ENCODE assay signal across 18 cellular contexts in genomic region chr3:130971208-130971607, GRCh38. TPM values are rescaled to one million over a fixed set of nuclear protein-coding genes. Genes with fewer than 3 reads are reported as not detected.
DNase-seq lines count a peak whose midpoint lies in the region; ATAC-seq and TF ChIP-seq lines count a peak whose summit lies in the region.
"Had no signal": no experiment of that assay in that cellular context is flagged by ENCODE, and none has a peak within 500 bp of the region (broad histone marks: within the 10 kb centered on the region; RNA-seq: fewer than 3 reads in every experiment).

No MANE protein-coding gene starts in this region.

- no peak overlapping the region for H3K27ac ChIP-seq in IMR-90 (ENCODE audit: insufficient read depth, low read length)
- H3K27ac ChIP-seq in mesenchymal stem cell (ENCODE audit: low read length, poor library complexity, severe bottlenecking), result no peak overlapping the region
- H3K27ac ChIP-seq in ascending aorta, result no peak overlapping the region

- H3K36me3 ChIP-seq in IMR-90 (ENCODE audit: control insufficient read depth, insufficient read depth, low read length) (peaks cover 17% of the 10 kb centered on the region), mesenchymal stem cell (ENCODE audit: control insufficient read depth in 1 of 2, insufficient read depth in 2 of 2, low read depth in 1 of 2, low read length in 2 of 2) (peaks cover 12 to 70% of the 10 kb centered on the region in 2 experiments), ascending aorta (peaks cover 21 to 47% of the 10 kb centered on the region in 2 donors)

- intact Hi-C loops in activated CD4-positive, alpha-beta T cell treated with anti-CD3 and anti-CD28 coated beads, Interleukin-2, amount 10 ng/mL, durations not matched to agents 24 days and 14 days (cut with micrococcal nuclease), result loop anchor here (1.0 to 5.0 kb wide), 2 partner anchors 74 to 121 kb away; no protein-coding TSS in a partner anchor
- intact Hi-C loops in IMR-90 (cut with micrococcal nuclease) (no loop called here), left cardiac atrium (cut with DNase I) (no loop called here), ascending aorta (cut with DNase I) (no loop called here)

- TF ChIP-seq RAD21 in IMR-90 (IDR thresholded peaks at IDR 0.05; ENCODE audit: low read length), result no peak

- H4K5ac ChIP-seq in IMR-90 (ENCODE audit: low read depth, low read length), result no peak overlapping the region

- CTCF ChIA-PET in IMR-90 (lab: Yijun Ruan, JAX), result no interaction called here

- H2AK9ac ChIP-seq in IMR-90 (replicated peaks; ENCODE audit: low read depth, low read length, poor library complexity), result no peak overlapping the region

- no peak overlapping the region for H2BK20ac ChIP-seq in IMR-90 (ENCODE audit: low read depth, low read length)

- H3K4me1 ChIP-seq in IMR-90 (ENCODE audit: control insufficient read depth, insufficient read depth, low read length) (peaks cover 4% of the 10 kb centered on the region; the same call in 1 of the 2 replicates), mesenchymal stem cell (ENCODE audit: control insufficient read depth, insufficient read depth, low read depth, low read length) (no peaks in the 10 kb centered on the region), ascending aorta (no peaks in the 10 kb centered on the region)

- H3K9me1 ChIP-seq in IMR-90 (ENCODE audit: insufficient read depth, low read length), result peaks cover 6% of the 10 kb centered on the region; the same call in 1 of the 2 replicates

- H3K36me3 Mint-ChIP-seq in activated CD4-positive, alpha-beta T cell treated with anti-CD3 and anti-CD28 coated beads, Interleukin-2, amount 10 ng/mL, durations not matched to agents 24 days and 14 days (ENCODE audit: low read depth), result peaks cover 53% of the 10 kb centered on the region

- H2BK120ac ChIP-seq in IMR-90 (ENCODE audit: low read depth, low read length) (no peak overlapping the region), mesenchymal stem cell (ENCODE audit: low read depth, low read length) (no peak overlapping the region)

- in situ Hi-C loops in IMR-90 (cut with MboI; ENCODE audit: low sequenced_read_pairs) (loop anchor here (25.0 kb wide), 1 partner anchor 1466 kb away; no protein-coding TSS in a partner anchor), astrocyte of the spinal cord (cut with HindIII; ENCODE audit: low sequenced_read_pairs) (no loop called here)

- TF ChIP-seq CTCF in IMR-90 (conservative IDR thresholded peaks at IDR 0.05; ENCODE audit: low read depth, low read length) (no peak), astrocyte of the spinal cord (IDR thresholded peaks at IDR 0.05; ENCODE audit: low read depth, low read length) (no peak), ascending aorta (IDR thresholded peaks at IDR 0.05) (no peak)

- no peaks in the 10 kb centered on the region for H3K27me3 ChIP-seq in IMR-90 (ENCODE audit: control insufficient read depth, insufficient read depth, low read length)
- no peaks in the 10 kb centered on the region for H3K27me3 ChIP-seq in mesenchymal stem cell (ENCODE audit: control insufficient read depth in 1 of 2, insufficient read depth in 1 of 2, low read length in 2 of 2)
- no peaks in the 10 kb centered on the region for H3K27me3 ChIP-seq in ascending aorta

- H3K4ac ChIP-seq in IMR-90 (ENCODE audit: low read depth, low read length) (no peak overlapping the region), mesenchymal stem cell (ENCODE audit: low read depth in 1 of 2, low read length in 2 of 2) (no peak overlapping the region)

- peaks cover 10% of the 10 kb centered on the region for H3K4me1 Mint-ChIP-seq in activated CD4-positive, alpha-beta T cell treated with anti-CD3 and anti-CD28 coated beads, Interleukin-2, amount 10 ng/mL, durations not matched to agents 24 days and 14 days

- H3K14ac ChIP-seq in IMR-90 (replicated peaks; ENCODE audit: low read depth, low read length) (no peak overlapping the region), mesenchymal stem cell (ENCODE audit: low read length in 2 of 2) (no peak overlapping the region)

- TF ChIP-seq POLR2A in IMR-90 (IDR thresholded peaks at IDR 0.05; ENCODE audit: low read depth, low read length), result no peak

- no peak overlapping the region for H2BK15ac ChIP-seq in IMR-90 (ENCODE audit: low read depth, low read length)
- H2BK15ac ChIP-seq in mesenchymal stem cell (ENCODE audit: low read depth, poor library complexity, severe bottlenecking), result no peak overlapping the region

- no peak overlapping the region for H4K91ac ChIP-seq in IMR-90 (ENCODE audit: insufficient read depth, low read depth, low read length)
- no peak overlapping the region for H4K91ac ChIP-seq in mesenchymal stem cell (ENCODE audit: low read length)

- peak; percentile 61; the same call in 1 of the 2 replicates for ATAC-seq in IMR-90 (ENCODE audit: low read depth)
- ATAC-seq in left cardiac atrium, result no peak
- ATAC-seq in HG02981 (IDR thresholded peaks at IDR 0.05; ENCODE audit: unreplicated experiment), result no peak
- ATAC-seq: K562, Panc1, Right ventricle myocardium inferior had no signal

- POLR2A ChIA-PET in IMR-90 (lab: Charles Lee; ENCODE audit: unreplicated experiment), result no interaction called here

- no peak overlapping the region for H3K9ac ChIP-seq in IMR-90 (ENCODE audit: low read depth, low read length)
- no peak overlapping the region for H3K9ac ChIP-seq in mesenchymal stem cell (ENCODE audit: low read length)

- dilution Hi-C loops in IMR-90 (cut with HindIII; ENCODE audit: low sequenced_read_pairs, unreplicated experiment), result no loop called here

- no peak overlapping the region for H3K4me3 Mint-ChIP-seq in activated CD4-positive, alpha-beta T cell treated with anti-CD3 and anti-CD28 coated beads, Interleukin-2, amount 10 ng/mL, durations not matched to agents 24 days and 14 days

- H3K23ac ChIP-seq in IMR-90 (ENCODE audit: low read depth, low read length) (no peak overlapping the region), mesenchymal stem cell (ENCODE audit: low read length in 2 of 2) (no peak overlapping the region)

- no peaks in the 10 kb centered on the region for H3K9me3 Mint-ChIP-seq in activated CD4-positive, alpha-beta T cell treated with anti-CD3 and anti-CD28 coated beads, Interleukin-2, amount 10 ng/mL, durations not matched to agents 24 days and 14 days

- no peaks in the 10 kb centered on the region for H4K20me1 ChIP-seq in IMR-90 (ENCODE audit: insufficient read depth, low read length)

- no peak overlapping the region for H2BK12ac ChIP-seq in mesenchymal stem cell (ENCODE audit: low read length in 2 of 2)

- H4K8ac ChIP-seq in IMR-90 (ENCODE audit: low read depth in 2 of 2, low read length in 2 of 2) (no peak overlapping the region), mesenchymal stem cell (ENCODE audit: low read length) (no peak overlapping the region)

- H2AFZ ChIP-seq in IMR-90 (replicated peaks; ENCODE audit: low read length, poor library complexity) (no peak overlapping the region), mesenchymal stem cell (ENCODE audit: low read depth, low read length) (no peak overlapping the region)

- no TSS peak for BruUV-seq in IMR-90 (replicated peaks; lab: Mats Ljungman, UMichigan)

- no peak for DNase-seq in activated CD4-positive, alpha-beta T cell treated with anti-CD3 and anti-CD28 coated beads, Interleukin-2, amount 10 ng/mL, durations not matched to agents 24 days and 14 days
- DNase-seq in activated CD4-positive, alpha-beta T cell treated with anti-CD3 and anti-CD28 coated beads for 1 hour, result no peak
- DNase-seq in IMR-90 (peak; percentile 58), astrocyte of the spinal cord (ENCODE audit: low read depth, low spot score) (peak; percentile 26), mesenchymal stem cell (peak; percentile 22), left cardiac atrium (no peak), ascending aorta (ENCODE audit: low spot score in 2 of 2) (no peak)
- DNase-seq: C1 segment of cervical spinal cord, DMS 273 treated with DMSO at 0.1 percent for 48 hours, HCEC 1CT, NCI-H1105, NCI-H1694 treated with DMSO at 0.1 percent for 48 hours, NCI-H446 treated with DMSO at 0.1 percent for 48 hours, NCI-H774 had no signal

- H3K4me3 ChIP-seq in IMR-90 (ENCODE audit: insufficient read depth, low read depth, low read length) (no peak overlapping the region), astrocyte of the spinal cord (ENCODE audit: low read depth, low read length) (no peak overlapping the region), mesenchymal stem cell (ENCODE audit: insufficient read depth in 1 of 2, low read depth in 1 of 2, low read length in 2 of 2) (no peak overlapping the region), ascending aorta (no peak overlapping the region)
- H3K4me3 ChIP-seq: K562 had no signal

- H2BK5ac ChIP-seq in IMR-90 (ENCODE audit: low read depth, low read length, poor library complexity, severe bottlenecking) (no peak overlapping the region), mesenchymal stem cell (ENCODE audit: low read depth, low read length, poor library complexity, severe bottlenecking) (no peak overlapping the region)

- H3K56ac ChIP-seq in IMR-90 (ENCODE audit: extremely low read depth, insufficient read depth, low read length), result no peak overlapping the region

- H3K18ac ChIP-seq in IMR-90 (ENCODE audit: low read depth, low read length) (no peak overlapping the region), mesenchymal stem cell (ENCODE audit: low read depth in 1 of 2, low read length in 2 of 2) (no peak overlapping the region)

- no peaks in the 10 kb centered on the region for H3K9me3 ChIP-seq in IMR-90 (ENCODE audit: control insufficient read depth, insufficient read depth, low read length)
- H3K9me3 ChIP-seq in mesenchymal stem cell (ENCODE audit: control insufficient read depth, low read length), result no peaks in the 10 kb centered on the region
- H3K9me3 ChIP-seq in ascending aorta, result no peaks in the 10 kb centered on the region

- H2AK5ac ChIP-seq in IMR-90 (ENCODE audit: low read depth, low read length) (no peak overlapping the region), mesenchymal stem cell (ENCODE audit: low read length, severe bottlenecking) (no peak overlapping the region)

- no peaks in the 10 kb centered on the region for H3K27me3 Mint-ChIP-seq in activated CD4-positive, alpha-beta T cell treated with anti-CD3 and anti-CD28 coated beads, Interleukin-2, amount 10 ng/mL, durations not matched to agents 24 days and 14 days

- H3K27ac Mint-ChIP-seq in activated CD4-positive, alpha-beta T cell treated with anti-CD3 and anti-CD28 coated beads, Interleukin-2, amount 10 ng/mL, durations not matched to agents 24 days and 14 days, result peak overlapping the region; percentile 61

- H3K79me1 ChIP-seq in IMR-90 (ENCODE audit: low read depth in 1 of 2, low read length in 2 of 2) (peaks cover 3 to 7% of the 10 kb centered on the region in 2 experiments; a peak in 3 of 4 replicates), mesenchymal stem cell (replicated peaks; ENCODE audit: low read length, poor library complexity, severe bottlenecking) (peaks cover 4% of the 10 kb centered on the region)

- no peak overlapping the region for H3K4me2 ChIP-seq in IMR-90 (ENCODE audit: low read depth, low read length)
- H3K4me2 ChIP-seq in mesenchymal stem cell (ENCODE audit: low read length, poor library complexity, severe bottlenecking), result no peak overlapping the region

RNA-seq across cellular contexts. Expression of gene ASTE1, which starts 55.4 kb away (rescaled TPM):
- total RNA-seq in activated CD4-positive, alpha-beta T cell treated with anti-CD3 and anti-CD28 coated beads, Interleukin-2, amount 10 ng/mL, durations not matched to agents 24 days and 14 days, result 8.7 and 9.5 TPM in 2 replicates
- total RNA-seq in IMR-90 (2012; rRNA removed), result 7.5 and 8.1 TPM in 2 replicates
- polyA plus RNA-seq in IMR-90 (2012; rRNA removed), result 3.2 and 3.3 TPM in 2 replicates
- polyA plus RNA-seq in IMR-90 (2012; cell fraction: cytosol; rRNA removed), result 1.3 and 1.9 TPM in 2 replicates
- 0.82 and 3.4 TPM in 2 replicates for polyA plus RNA-seq in IMR-90 (2012; cell fraction: nucleus; rRNA removed; ENCODE audit: low replicate concordance)
- polyA plus RNA-seq in mesenchymal stem cell (2013, experiment 1 of 2), result 3.8 TPM
- polyA plus RNA-seq in mesenchymal stem cell (2013, experiment 2 of 2), result 4.2 TPM
- total RNA-seq in left cardiac atrium, result 1 to 10 TPM; 3.6 TPM
- 14.0 TPM for total RNA-seq in ascending aorta

RNA-seq across cellular contexts. Expression of gene NEK11, which starts 55.5 kb away (rescaled TPM):
- total RNA-seq in activated CD4-positive, alpha-beta T cell treated with anti-CD3 and anti-CD28 coated beads, Interleukin-2, amount 10 ng/mL, durations not matched to agents 24 days and 14 days, result 1.1 and 1.5 TPM in 2 replicates
- total RNA-seq in IMR-90 (2012; rRNA removed) (1.6 and 1.9 TPM in 2 replicates), left cardiac atrium (1 to 10 TPM; 2.3 to 3.4 TPM), ascending aorta (4.0 TPM)
- 0.80 and 1.1 TPM in 2 replicates for polyA plus RNA-seq in IMR-90 (2012; rRNA removed)
- 0.19 and 0.32 TPM in 2 replicates for polyA plus RNA-seq in IMR-90 (2012; cell fraction: cytosol; rRNA removed)
- polyA plus RNA-seq in IMR-90 (2012; cell fraction: nucleus; rRNA removed; ENCODE audit: low replicate concordance), result 0.28 and 1.9 TPM in 2 replicates
- 2.4 TPM for polyA plus RNA-seq in mesenchymal stem cell (2013, experiment 1 of 2)
- polyA plus RNA-seq in mesenchymal stem cell (2013, experiment 2 of 2), result 3.2 TPM

Comparison
In these comparisons a context has a peak if more than half of its experiments do, and no peak if none do; other contexts are left out.
1. DNase-seq: peak in IMR-90 (single experiment), astrocyte of the spinal cord (single experiment) and mesenchymal stem cell (single experiment); none in activated CD4-positive, alpha-beta T cell treated with anti-CD3 and anti-CD28 coated beads, Interleukin-2, amount 10 ng/mL, durations not matched to agents 24 days and 14 days (single experiment), activated CD4-positive, alpha-beta T cell treated with anti-CD3 and anti-CD28 coated beads for 1 hour (single experiment), left cardiac atrium (single experiment) and ascending aorta (0 of 2).